ENCODE assay signal across 15 cellular contexts in genomic region chr3:171160326-171160725, GRCh38.
"Had no signal": no experiment of that assay in that cellular context is flagged by ENCODE, and none has a peak within 500 bp of the region (broad histone marks: within the 10 kb centered on the region; RNA-seq: fewer than 3 reads in every experiment).

No MANE protein-coding gene starts in this region.

- H3K27me3 Mint-ChIP-seq: activated CD4-positive, alpha-beta T cell treated with anti-CD3 and anti-CD28 coated beads, Interleukin-2, amount 10 ng/mL, durations not matched to agents 7 days and 5 days; activated naive CD8-positive, alpha-beta T cell treated with anti-CD3 and anti-CD28 coated beads for 36 hours had no signal

- H3K36me3 ChIP-seq: thyroid gland had no signal

- H3K27ac ChIP-seq: coronary artery, gastroesophageal sphincter, psoas muscle, sigmoid colon, thyroid gland had no signal

- H3K4me1 ChIP-seq: gastroesophageal sphincter, psoas muscle, sigmoid colon had no signal

- H3K27me3 ChIP-seq: gastroesophageal sphincter, sigmoid colon, thyroid gland had no signal

- H3K9me3 ChIP-seq: thyroid gland had no signal

- H3K4me3 Mint-ChIP-seq: activated CD4-positive, alpha-beta T cell treated with anti-CD3 and anti-CD28 coated beads, Interleukin-2, amount 10 ng/mL, durations not matched to agents 7 days and 5 days; activated naive CD8-positive, alpha-beta T cell treated with anti-CD3 and anti-CD28 coated beads for 36 hours; mesothelial cell of epicardium; T-helper 2 cell treated with Interferon-gamma antibody and Interleukin-4, amounts not matched to agents 5 μg/mL and 100 μg/mL, for 36 hours had no signal

- H3K4me3 ChIP-seq: coronary artery, gastroesophageal sphincter, lung, psoas muscle, sigmoid colon, thyroid gland had no signal

- H3K27ac Mint-ChIP-seq: activated CD4-positive, alpha-beta T cell treated with anti-CD3 and anti-CD28 coated beads, Interleukin-2, amount 10 ng/mL, durations not matched to agents 7 days and 5 days; activated naive CD8-positive, alpha-beta T cell treated with anti-CD3 and anti-CD28 coated beads for 36 hours; mesothelial cell of epicardium; T-helper 2 cell treated with Interferon-gamma antibody and Interleukin-4, amounts not matched to agents 5 μg/mL and 100 μg/mL, for 36 hours had no signal

- DNase-seq: activated CD4-positive, alpha-beta T cell treated with anti-CD3 and anti-CD28 coated beads, Interleukin-2, amount 10 ng/mL, durations not matched to agents 7 days and 5 days; activated CD4-positive, CD25-positive, alpha-beta regulatory T cell; activated CD8-positive, alpha-beta memory T cell treated with anti-CD3 and anti-CD28 coated beads, Interleukin-2, amount 50 U/mL, for 48 hours; activated naive CD8-positive, alpha-beta T cell treated with anti-CD3 and anti-CD28 coated beads for 36 hours; effector CD4-positive, alpha-beta T cell; psoas muscle; sigmoid colon; stimulated activated CD4-positive, alpha-beta T cell treated with anti-CD3 and anti-CD28 coated beads, Interleukin-12 subunit alpha, Interleukin-12 subunit beta, amount 100 ng/mL, for 4 hours; stimulated activated CD4-positive, alpha-beta T cell treated with anti-CD3 and anti-CD28 coated beads, Interleukin-2, amount 100 ng/mL, for 24 hours; thyroid gland had no signal
